In the genomic region with DNA sequence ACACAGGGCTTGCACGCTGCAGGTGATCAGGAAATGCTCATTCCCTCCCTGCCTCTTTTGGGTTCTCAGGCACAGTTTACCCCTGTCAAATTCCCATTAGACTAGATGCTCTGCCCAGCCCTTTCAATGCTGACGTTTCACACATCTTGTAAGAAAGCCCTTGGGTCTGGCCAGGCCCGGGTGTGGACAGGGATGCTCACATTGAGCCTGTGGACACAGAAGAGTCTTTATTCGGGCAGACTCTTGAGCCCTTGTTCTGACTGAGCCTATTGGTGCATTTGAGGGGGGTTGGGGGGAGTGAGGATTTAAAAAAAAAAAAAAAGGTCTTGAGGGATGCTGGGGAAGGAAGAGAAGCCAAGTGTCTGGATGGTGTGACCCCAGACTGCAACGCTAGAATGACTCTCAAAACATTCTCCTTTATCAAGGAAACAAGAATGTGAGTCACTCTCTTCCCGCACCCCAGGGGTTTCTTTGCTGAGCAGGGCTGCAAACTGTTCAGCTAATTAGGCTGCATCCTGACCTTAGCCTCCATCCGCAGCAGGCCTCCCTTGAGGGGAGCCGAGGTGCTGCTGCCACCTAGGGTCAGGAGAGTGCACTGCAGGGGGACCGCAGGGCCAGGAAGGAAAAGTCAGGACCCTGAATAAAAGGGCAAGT, we compare ENCODE assay signal across 9 cellular contexts. TPM values are rescaled to one million over a fixed set of nuclear protein-coding genes. Genes with fewer than 3 reads are reported as not detected.
DNase-seq lines count a peak whose midpoint lies in the region; ATAC-seq, FAIRE-seq and TF ChIP-seq lines count a peak whose summit lies in the region.
"Had no signal": no experiment of that assay in that cellular context is flagged by ENCODE, and none has a peak within 500 bp of the region (broad histone marks: within the 10 kb centered on the region; RNA-seq: fewer than 3 reads in every experiment).

No MANE protein-coding gene starts in this region.

- no peaks in the 10 kb centered on the region for H3K79me2 ChIP-seq in endothelial cell of umbilical vein (ENCODE audit: control insufficient read depth, insufficient read depth, low read length)

- POLR2A ChIA-PET in activated CD8-positive, alpha-beta T cell treated with anti-CD3 and anti-CD28 coated beads for 36 hours (lab: Charles Lee), result no interaction called here
- POLR2A ChIA-PET in endothelial cell of umbilical vein (lab: Charles Lee), result no interaction called here

- peaks cover 3% of the 10 kb centered on the region for H3K27me3 Mint-ChIP-seq in activated CD8-positive, alpha-beta T cell treated with anti-CD3 and anti-CD28 coated beads for 36 hours
- peaks cover 5 to 14% of the 10 kb centered on the region in 2 donors for H3K27me3 Mint-ChIP-seq in stimulated activated naive B cell treated with anti-CD40 and anti-IgM and Interleukin-4, amounts not matched to agents 10 μg/mL and 1 μg/mL and 100 μg/mL, for 72 hours

- no peak overlapping the region for H3K4me3 ChIP-seq in endothelial cell of umbilical vein (replicated peaks in 1 of 3; ENCODE audit: insufficient read depth in 1 of 3, low read depth in 1 of 3, low read length in 3 of 3)
- H3K4me3 ChIP-seq: skin epidermis had no signal

- H3K9me1 ChIP-seq in endothelial cell of umbilical vein (replicated peaks; ENCODE audit: control insufficient read depth, extremely low read depth, insufficient read depth, low read length), result no peaks in the 10 kb centered on the region

- no TSS peak for BruUV-seq in endothelial cell of umbilical vein (replicated peaks; lab: Mats Ljungman, UMichigan)

- no peak overlapping the region for H2AFZ ChIP-seq in endothelial cell of umbilical vein (ENCODE audit: low read depth, low read length)

- no peaks in the 10 kb centered on the region for H3K36me3 ChIP-seq in endothelial cell of umbilical vein (ENCODE audit: control insufficient read depth in 2 of 2, extremely low read depth in 1 of 2, insufficient read depth in 2 of 2, low read length in 2 of 2)

- H3K4me1 Mint-ChIP-seq in activated CD8-positive, alpha-beta T cell treated with anti-CD3 and anti-CD28 coated beads for 36 hours (ENCODE audit: low read depth), result no peaks in the 10 kb centered on the region
- H3K4me1 Mint-ChIP-seq in stimulated activated naive B cell treated with anti-CD40 and anti-IgM and Interleukin-4, amounts not matched to agents 10 μg/mL and 1 μg/mL and 100 μg/mL, for 72 hours, result no peaks in the 10 kb centered on the region

- H3K9ac ChIP-seq in endothelial cell of umbilical vein (replicated peaks; ENCODE audit: extremely low read depth, insufficient read depth, low read length), result no peak overlapping the region

- peak; percentile 9 for DNase-seq in NCI-H345 (lab: John Stamatoyannopoulos, UW)
- DNase-seq in NCI-H345 treated with DMSO at 0.1 percent for 48 hours (lab: John Stamatoyannopoulos, UW; ENCODE audit: unreplicated experiment), result no peak
- peak; percentile 26 for DNase-seq in NCI-H460 (ENCODE audit: extremely low read depth, low read depth)
- peak; percentile 69 for DNase-seq in activated CD8-positive, alpha-beta T cell treated with anti-CD3 and anti-CD28 coated beads for 36 hours
- DNase-seq in endothelial cell of umbilical vein (ENCODE audit: low read depth, low spot score), result peak; percentile 40
- peak; percentile 59 for DNase-seq in midbrain (lab: John Stamatoyannopoulos, UW)
- peak; percentile 45 for DNase-seq in stimulated activated naive B cell treated with anti-CD40 and anti-IgM and Interleukin-4, amounts not matched to agents 10 μg/mL and 1 μg/mL and 100 μg/mL, for 72 hours

- H3K27me3 ChIP-seq in endothelial cell of umbilical vein (ENCODE audit: control insufficient read depth in 2 of 2, insufficient read depth in 2 of 2, low read length in 2 of 2), result no peaks in the 10 kb centered on the region

- H3K4me1 ChIP-seq in endothelial cell of umbilical vein (ENCODE audit: control insufficient read depth, extremely low read depth, insufficient read depth, low read length), result no peaks in the 10 kb centered on the region

- peak; percentile 93 for TF ChIP-seq CTCF in activated CD8-positive, alpha-beta T cell treated with anti-CD3 and anti-CD28 coated beads for 36 hours (IDR thresholded peaks at IDR 0.05)
- TF ChIP-seq CTCF in endothelial cell of umbilical vein (IDR thresholded peaks at IDR 0.05; ENCODE audit: extremely low read depth in 1 of 2, insufficient read depth in 1 of 2, low read depth in 1 of 2, low read length in 2 of 2), result peak; percentile 94 to 97

- intact Hi-C loops in activated CD8-positive, alpha-beta T cell treated with anti-CD3 and anti-CD28 coated beads for 36 hours (cut with micrococcal nuclease), result no loop called here
- intact Hi-C loops in endothelial cell of umbilical vein (cut with micrococcal nuclease), result loop anchor here (1.0 to 10.0 kb wide), 5 partner anchors 183 to 1186 kb away; no protein-coding TSS in a partner anchor

- no peaks in the 10 kb centered on the region for H3K9me3 ChIP-seq in endothelial cell of umbilical vein (replicated peaks; ENCODE audit: control insufficient read depth, insufficient read depth, low read length)

- no peak overlapping the region for H3K27ac Mint-ChIP-seq in activated CD8-positive, alpha-beta T cell treated with anti-CD3 and anti-CD28 coated beads for 36 hours
- H3K27ac Mint-ChIP-seq in stimulated activated naive B cell treated with anti-CD40 and anti-IgM and Interleukin-4, amounts not matched to agents 10 μg/mL and 1 μg/mL and 100 μg/mL, for 72 hours, result no peak overlapping the region

- H3K4me3 Mint-ChIP-seq in activated CD8-positive, alpha-beta T cell treated with anti-CD3 and anti-CD28 coated beads for 36 hours, result no peak overlapping the region
- H3K4me3 Mint-ChIP-seq in stimulated activated naive B cell treated with anti-CD40 and anti-IgM and Interleukin-4, amounts not matched to agents 10 μg/mL and 1 μg/mL and 100 μg/mL, for 72 hours, result no peak overlapping the region

- no peaks in the 10 kb centered on the region for H3K9me3 Mint-ChIP-seq in activated CD8-positive, alpha-beta T cell treated with anti-CD3 and anti-CD28 coated beads for 36 hours
- no peaks in the 10 kb centered on the region for H3K9me3 Mint-ChIP-seq in stimulated activated naive B cell treated with anti-CD40 and anti-IgM and Interleukin-4, amounts not matched to agents 10 μg/mL and 1 μg/mL and 100 μg/mL, for 72 hours

- CTCF ChIA-PET in activated CD8-positive, alpha-beta T cell treated with anti-CD3 and anti-CD28 coated beads for 36 hours (lab: Charles Lee), result interaction anchor here (0.6 to 3.4 kb wide), 7 partner anchors 8 to 1225 kb away, joined by 3 to 14 read pairs (median 3); no protein-coding TSS in a partner anchor
- CTCF ChIA-PET in endothelial cell of umbilical vein (lab: Charles Lee), result interaction anchor here (0.8 to 7.7 kb wide), 12 partner anchors 9 to 1187 kb away, joined by 3 to 46 read pairs (median 5); a partner anchor contains a TSS

- H3K36me3 Mint-ChIP-seq in activated CD8-positive, alpha-beta T cell treated with anti-CD3 and anti-CD28 coated beads for 36 hours (ENCODE audit: low read depth), result no peaks in the 10 kb centered on the region
- no peaks in the 10 kb centered on the region for H3K36me3 Mint-ChIP-seq in stimulated activated naive B cell treated with anti-CD40 and anti-IgM and Interleukin-4, amounts not matched to agents 10 μg/mL and 1 μg/mL and 100 μg/mL, for 72 hours

- ATAC-seq in HG02678 (IDR thresholded peaks at IDR 0.05; ENCODE audit: unreplicated experiment), result peak; percentile 83
- ATAC-seq in activated CD8-positive, alpha-beta T cell treated with anti-CD3 and anti-CD28 coated beads for 36 hours, result peak; percentile 92
- ATAC-seq in stimulated activated naive B cell treated with anti-CD40 and anti-IgM and Interleukin-4, amounts not matched to agents 10 μg/mL and 1 μg/mL and 100 μg/mL, for 72 hours (replicated peaks), result peak; percentile 73 to 80

- no peak overlapping the region for H3K27ac ChIP-seq in endothelial cell of umbilical vein (ENCODE audit: insufficient read depth, low read depth, low read length)
- H3K27ac ChIP-seq: skin epidermis had no signal

- no peak overlapping the region for H3K4me2 ChIP-seq in endothelial cell of umbilical vein (ENCODE audit: insufficient read depth, low read length)

- dilution Hi-C loops in endothelial cell of umbilical vein (cut with MboI; ENCODE audit: extremely low pct_ligation_motif_present, low sequenced_read_pairs), result no loop called here

- no peak for TF ChIP-seq POLR2A in endothelial cell of umbilical vein (IDR thresholded peaks at IDR 0.05; ENCODE audit: low read depth, low read length)

- FAIRE-seq in endothelial cell of umbilical vein (lab: Jason Lieb, UNC), result peak; percentile 86

- no peaks in the 10 kb centered on the region for H4K20me1 ChIP-seq in endothelial cell of umbilical vein (replicated peaks; ENCODE audit: control insufficient read depth, extremely low read depth, insufficient read depth, low read length)

TF ChIP-seq in endothelial cell of umbilical vein, 7 proteins besides CTCF, POLR2A, EP300 and RAD21:
- TF ChIP-seq GATA2 (IDR thresholded peaks at IDR 0.05; ENCODE audit: insufficient read depth, insufficient read length, low read depth, low read length) (peak; percentile 17), FOS (IDR thresholded peaks at IDR 0.05; ENCODE audit: borderline replicate concordance, insufficient read depth, low read length) (peak; percentile 64), MYC (IDR thresholded peaks at IDR 0.05; ENCODE audit: low read depth, low read length) (no peak)

RNA-seq across cellular contexts. Expression of a gene that starts 53.6 kb away (rescaled TPM):
- not detected in 2 replicates for total RNA-seq in NCI-H460 (2014; rRNA removed; shearing (Covaris generic))
- not detected in 2 replicates for polyA plus RNA-seq in NCI-H460 (2014; cell fraction: nucleus; rRNA removed)
- not detected for total RNA-seq in activated CD8-positive, alpha-beta T cell treated with anti-CD3 and anti-CD28 coated beads for 36 hours
- total RNA-seq in endothelial cell of umbilical vein, result not detected in 2 replicates
- polyA plus RNA-seq in endothelial cell of umbilical vein, result not detected in 2 replicates
- not detected in 2 replicates for polyA plus RNA-seq in endothelial cell of umbilical vein (2011; cell fraction: cytosol; rRNA removed)
- polyA plus RNA-seq in endothelial cell of umbilical vein (2011; cell fraction: nucleus; rRNA removed), result not detected in 2 replicates
- polyA plus RNA-seq in endothelial cell of umbilical vein (2012), result not detected in 2 replicates
- not detected in 2 replicates for polyA minus RNA-seq in endothelial cell of umbilical vein
- not detected for polyA minus RNA-seq in endothelial cell of umbilical vein (2011; cell fraction: cytosol; rRNA and poly(A)+ RNA removed)
- not detected in 2 replicates for polyA minus RNA-seq in endothelial cell of umbilical vein (2011; cell fraction: nucleus; rRNA and poly(A)+ RNA removed)
